ENCODE assay signal across 12 cellular contexts in the genomic region with DNA sequence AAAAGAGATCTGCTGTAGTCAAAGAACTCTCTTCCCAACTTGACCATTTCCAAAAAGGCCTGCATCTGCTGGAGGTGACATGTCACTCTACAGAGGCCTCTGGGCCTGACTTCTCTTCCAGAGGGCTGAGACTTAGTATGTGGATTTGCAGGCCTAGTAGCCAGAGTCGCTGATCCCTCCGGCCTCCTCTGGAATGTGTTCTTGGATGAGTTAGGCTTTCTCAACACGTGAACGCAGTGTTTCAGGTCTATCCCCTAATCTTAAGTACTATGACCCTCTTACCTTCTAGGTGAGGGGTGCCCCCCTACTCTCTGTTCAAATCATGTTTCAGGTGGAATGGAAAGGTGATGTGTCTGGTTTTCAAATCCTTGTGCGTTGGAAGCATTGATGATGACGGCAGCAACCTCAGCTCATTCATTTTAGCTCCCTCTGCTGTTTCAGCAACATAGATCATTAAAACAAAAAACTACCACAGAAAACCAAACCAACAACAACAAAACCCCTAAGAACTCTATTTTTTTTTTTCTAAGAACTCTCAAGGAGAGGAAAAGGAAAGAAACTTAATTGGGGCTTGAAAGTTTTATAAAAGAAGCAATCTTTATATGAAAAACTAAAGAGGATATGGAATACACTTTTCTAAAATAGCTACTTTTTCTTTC. TPM values are rescaled to one million over a fixed set of nuclear protein-coding genes. Genes with fewer than 3 reads are reported as not detected.
A peak's percentile ranks its signal among the peaks of the same experiment; 100 is the strongest.
DNase-seq lines count a peak whose midpoint lies in the region; ATAC-seq, FAIRE-seq and TF ChIP-seq lines count a peak whose summit lies in the region.
"Had no signal": no experiment of that assay in that cellular context is flagged by ENCODE, and none has a peak within 500 bp of the region (broad histone marks: within the 10 kb centered on the region; RNA-seq: fewer than 3 reads in every experiment).

No MANE protein-coding gene starts in this region.

- no peak for DNase-seq in AG04450 (ENCODE audit: low read depth, low spot score)
- DNase-seq in GM12891 (ENCODE audit: insufficient read length, low spot score): no peak
- no peak for DNase-seq in GM12878 (ENCODE audit: low read depth, low spot score)
- DNase-seq in NCI-H82 treated with DMSO at 0.1 percent for 48 hours (lab: John Stamatoyannopoulos, UW; ENCODE audit: unreplicated experiment): no peak
- DNase-seq in GM19239 (ENCODE audit: insufficient read length, low spot score): no peak
- DNase-seq: activated CD4-positive, alpha-beta T cell treated with anti-CD3 and anti-CD28 coated beads, Interleukin-2, amount 50 U/mL, for 1 hour; effector memory CD8-positive, alpha-beta T cell; NCI-H226 had no signal

- TF ChIP-seq CTCF in AG04450 (IDR thresholded peaks at IDR 0.05; ENCODE audit: low read depth, low read length) (peak; percentile 57), GM12878 (IDR thresholded peaks at IDR 0.05 in 2 of 3, conservative IDR thresholded peaks at IDR 0.05 in 1 of 3; ENCODE audit: control insufficient read depth in 2 of 3, extremely low read depth in 1 of 3, insufficient read depth in 1 of 3, low read depth in 3 of 3, low read length in 3 of 3) (peak in 1 of 3 experiments; percentile 23; a peak in 1 of 6 replicates), liver (IDR thresholded peaks at IDR 0.05; ENCODE audit: low read depth, low read length, missing input control) (no peak)

- in situ Hi-C loops in GM12878 (cut with MboI): loop anchor here (5.0 kb wide), 1 partner anchor 130 kb away; no protein-coding TSS in a partner anchor

- H3K79me2 ChIP-seq in GM12878 (ENCODE audit: control insufficient read depth, insufficient read depth, low read length): no peaks in the 10 kb centered on the region
- H3K79me2 ChIP-seq: parathyroid adenoma had no signal

- TF ChIP-seq RAD21 in GM12878 (IDR thresholded peaks at IDR 0.05; ENCODE audit: insufficient read depth, low read depth, low read length) (peak; percentile 41; the same call in 1 of the 2 replicates), liver (IDR thresholded peaks at IDR 0.05) (peak; percentile 56 to 60)

- TF ChIP-seq EP300 in GM12878 (IDR thresholded peaks at IDR 0.05; ENCODE audit: borderline replicate concordance in 1 of 2, control insufficient read depth in 1 of 2, low read depth in 2 of 2, low read length in 2 of 2): no peak

- peaks cover 3% of the 10 kb centered on the region for H3K27me3 ChIP-seq in AG04450 (ENCODE audit: control insufficient read depth, insufficient read depth, low read length)
- no peaks in the 10 kb centered on the region for H3K27me3 ChIP-seq in GM12878 (replicated peaks in 1 of 2; ENCODE audit: control insufficient read depth in 2 of 2, insufficient read depth in 2 of 2, low read length in 1 of 2)
- H3K27me3 ChIP-seq in liver (ENCODE audit: control insufficient read depth in 4 of 4, insufficient read depth in 4 of 4, low read length in 3 of 4): no peaks in the 10 kb centered on the region

- WGBS in GM12878 (ENCODE audit: insufficient coverage, insufficient replicate concordance, low lambda C conversion rate, missing lambda C conversion rate): 74% methylated on average over 6 of the region's 6 CpGs
- WGBS in liver: 73% methylated on average over 6 of the region's 6 CpGs

- H3K4me3 ChIP-seq in AG04450 (ENCODE audit: low read depth, low read length): no peak overlapping the region
- no peak overlapping the region for H3K4me3 ChIP-seq in GM12878
- H3K4me3 ChIP-seq in liver (ENCODE audit: low read depth in 1 of 3, low read length in 3 of 3): no peak overlapping the region

- H3K36me3 ChIP-seq in GM12878 (ENCODE audit: control insufficient read depth in 2 of 2, insufficient read depth in 2 of 2, low read length in 1 of 2): no peaks in the 10 kb centered on the region
- no peaks in the 10 kb centered on the region for H3K36me3 ChIP-seq in liver (ENCODE audit: control insufficient read depth in 4 of 4, insufficient read depth in 3 of 4, low read depth in 1 of 4, low read length in 3 of 4)

- peak; percentile 28 for FAIRE-seq in GM12891 (lab: Jason Lieb, UNC)
- peak; percentile 69 for FAIRE-seq in GM12878 (lab: Jason Lieb, UNC)
- no peak for FAIRE-seq in GM19239 (lab: Jason Lieb, UNC)

- intact Hi-C loops in GM12878 (cut with micrococcal nuclease; ENCODE audit: unreplicated experiment): no loop called here

- H3K9me3 ChIP-seq in AG04450 (ENCODE audit: control insufficient read depth, insufficient read depth, low read length) (no peaks in the 10 kb centered on the region), GM12878 (replicated peaks; ENCODE audit: control insufficient read depth, insufficient read depth, low read length) (no peaks in the 10 kb centered on the region), liver (ENCODE audit: control insufficient read depth in 4 of 4, low read length in 3 of 4) (no peaks in the 10 kb centered on the region)

- no peak overlapping the region for H3K27ac ChIP-seq in AG04450 (ENCODE audit: low read depth, low read length)
- no peak overlapping the region for H3K27ac ChIP-seq in GM12878 (ENCODE audit: control insufficient read depth, insufficient read depth)
- no peak overlapping the region for H3K27ac ChIP-seq in liver (ENCODE audit: low read depth in 1 of 2, low read length in 2 of 2)
- H3K27ac ChIP-seq: parathyroid adenoma had no signal

- H3K4me2 ChIP-seq in GM12878 (ENCODE audit: control insufficient read depth, insufficient read depth): no peak overlapping the region

- BruUV-seq in GM12878 (replicated peaks; lab: Mats Ljungman, UMichigan): no TSS peak

- H2AFZ ChIP-seq in GM12878 (ENCODE audit: control insufficient read depth, low read depth, low read length): no peak overlapping the region
- H2AFZ ChIP-seq: parathyroid adenoma had no signal

- CTCF ChIA-PET in AG04450 (lab: Charles Lee): interaction anchor here (0.6 to 1.7 kb wide), 10 partner anchors 9 to 647 kb away, joined by 3 to 8 read pairs (median 4); no protein-coding TSS in a partner anchor
- CTCF ChIA-PET in GM12878 (lab: Yijun Ruan, JAX): interaction anchor here (0.7 to 1.7 kb wide), 6 partner anchors 88 to 162 kb away, joined by 3 to 10 read pairs (median 3); no protein-coding TSS in a partner anchor

- no peaks in the 10 kb centered on the region for H4K20me1 ChIP-seq in GM12878 (ENCODE audit: control insufficient read depth, insufficient read depth)

- H3K9ac ChIP-seq in GM12878 (ENCODE audit: control insufficient read depth, insufficient read depth, low read length) (no peak overlapping the region), liver (ENCODE audit: low read depth in 1 of 2, low read length in 2 of 2) (no peak overlapping the region)
- H3K9ac ChIP-seq: parathyroid adenoma had no signal

- TF ChIP-seq POLR2A in GM12891 (IDR thresholded peaks at IDR 0.05; ENCODE audit: low read depth, low read length): no peak
- TF ChIP-seq POLR2A in GM12878 (IDR thresholded peaks at IDR 0.05; ENCODE audit: low read depth, low read length): no peak

- POLR2A ChIA-PET in AG04450 (lab: Yijun Ruan, JAX) (no interaction called here), GM12878 (lab: Charles Lee) (no interaction called here)

- ATAC-seq in GM12878 (no peak), HG02840 (IDR thresholded peaks at IDR 0.05; ENCODE audit: low FRiP score, unreplicated experiment) (no peak), HG03520 (IDR thresholded peaks at IDR 0.05; ENCODE audit: unreplicated experiment) (no peak)
- ATAC-seq: effector memory CD8-positive, alpha-beta T cell had no signal

- RAD21 ChIA-PET in GM12878 (lab: Charles Lee; ENCODE audit: unreplicated experiment): interaction anchor here (0.7 kb wide), 1 partner anchor 73 kb away, joined by 3 read pairs; no protein-coding TSS in a partner anchor

- SMC1A ChIA-PET in GM12878 (lab: Charles Lee; ENCODE audit: uncharacterized antibody, unreplicated experiment): no interaction called here

- H3K4me1 ChIP-seq in GM12878 (ENCODE audit: control insufficient read depth, insufficient read depth, low read length) (no peaks in the 10 kb centered on the region), liver (ENCODE audit: control insufficient read depth in 4 of 4, insufficient read depth in 4 of 4, low read length in 3 of 4) (no peaks in the 10 kb centered on the region)
- H3K4me1 ChIP-seq: parathyroid adenoma had no signal

RNA-seq across cellular contexts. Expression of a gene that starts 56.4 kb away (rescaled TPM):
- polyA plus RNA-seq in AG04450 (2011; rRNA removed): 11.0 and 17.0 TPM in 2 replicates
- 2.5 and 5.2 TPM in 2 replicates for polyA minus RNA-seq in AG04450 (2011; rRNA and poly(A)+ RNA removed)
- 9.0 TPM for polyA plus RNA-seq in GM12891 (2012; ENCODE audit: low read depth, missing spikeins)
- total RNA-seq in GM12878 (2013; cell fraction: nucleolus; rRNA removed): 8.2 and 17.7 TPM in 2 replicates
- total RNA-seq in GM12878 (2014; rRNA removed): 21.8 and 23.9 TPM in 2 replicates
- 23.1 and 23.6 TPM in 2 replicates for total RNA-seq in GM12878 (2014; rRNA removed; fragmentation: Illumina TruSeq; extraction: Trizol)
- 18.6 TPM in 2 replicates for total RNA-seq in GM12878 (2021)
- 3.9 TPM for polyA plus RNA-seq in GM12878 (2011; ENCODE audit: low read depth)
- polyA plus RNA-seq in GM12878 (2011; rRNA removed): 19.2 and 26.2 TPM in 2 replicates
- polyA plus RNA-seq in GM12878 (2011; cell fraction: cytosol; rRNA removed): 5.1 and 5.8 TPM in 2 replicates
- polyA plus RNA-seq in GM12878 (2011; cell fraction: nucleus; rRNA removed): 3.7 and 4.1 TPM in 2 replicates
- 9.0 and 10.2 TPM in 2 replicates for polyA plus RNA-seq in GM12878 (2012)
- polyA plus RNA-seq in GM12878 (2014; fragmentation: Illumina TruSeq; extraction: Trizol): 20.7 and 30.5 TPM in 2 replicates
- 10 to 100 TPM; 11.2 to 12.2 TPM for polyA plus RNA-seq in GM12878 (2014; fragmentation: Nextera tagmentation; extraction: Ambion mirVana)
- polyA plus RNA-seq in GM12878 (2014; rRNA removed): 15.3 and 15.8 TPM in 2 replicates
- 10 to 100 TPM; 36.3 to 37.8 TPM for polyA plus RNA-seq in GM12878 (2016; fragmentation: Nextera tagmentation; extraction: Ambion mirVana)
- polyA minus RNA-seq in GM12878 (2011; rRNA and poly(A)+ RNA removed): 1.8 and 3.1 TPM in 2 replicates
- polyA minus RNA-seq in GM12878 (2011; cell fraction: cytosol; rRNA and poly(A)+ RNA removed): 3.8 and 5.7 TPM in 2 replicates
- polyA minus RNA-seq in GM12878 (2011; cell fraction: nucleus; rRNA and poly(A)+ RNA removed): 1.8 and 6.2 TPM in 2 replicates
- 1 to 10 TPM; 8.0 to 9.8 TPM for total RNA-seq in liver
- 10 to 100 TPM in 1 of 2 donors, 1 to 10 TPM in 1; 6.5 to 17.9 TPM for polyA plus RNA-seq in liver

RNA-seq across cellular contexts. Expression of a gene that starts 56.5 kb away (rescaled TPM):
- 37.4 and 47.6 TPM in 2 replicates for polyA plus RNA-seq in AG04450 (2011; rRNA removed)
- 30.2 and 39.8 TPM in 2 replicates for polyA minus RNA-seq in AG04450 (2011; rRNA and poly(A)+ RNA removed)
- polyA plus RNA-seq in GM12891 (2012; ENCODE audit: low read depth, missing spikeins): 11.0 TPM
- 108 and 122 TPM in 2 replicates for total RNA-seq in GM12878 (2013; cell fraction: nucleolus; rRNA removed)
- 22.4 and 31.4 TPM in 2 replicates for total RNA-seq in GM12878 (2014; rRNA removed)
- total RNA-seq in GM12878 (2014; rRNA removed; fragmentation: Illumina TruSeq; extraction: Trizol): 28.1 and 28.8 TPM in 2 replicates
- total RNA-seq in GM12878 (2021): 24.5 and 26.2 TPM in 2 replicates
- polyA plus RNA-seq in GM12878 (2011; ENCODE audit: low read depth): 9.1 TPM
- polyA plus RNA-seq in GM12878 (2011; rRNA removed): 40.5 and 59.9 TPM in 2 replicates
- 21.3 and 30.6 TPM in 2 replicates for polyA plus RNA-seq in GM12878 (2011; cell fraction: cytosol; rRNA removed)
- polyA plus RNA-seq in GM12878 (2011; cell fraction: nucleus; rRNA removed): 31.2 and 32.5 TPM in 2 replicates
- polyA plus RNA-seq in GM12878 (2012): 12.2 and 16.2 TPM in 2 replicates
- 36.1 and 40.5 TPM in 2 replicates for polyA plus RNA-seq in GM12878 (2014; fragmentation: Illumina TruSeq; extraction: Trizol)
- polyA plus RNA-seq in GM12878 (2014; fragmentation: Nextera tagmentation; extraction: Ambion mirVana): 1 to 10 TPM; 7.3 to 10.0 TPM
- 17.7 and 20.4 TPM in 2 replicates for polyA plus RNA-seq in GM12878 (2014; rRNA removed)
- polyA plus RNA-seq in GM12878 (2016; fragmentation: Nextera tagmentation; extraction: Ambion mirVana): 10 to 100 TPM; 20.0 to 22.2 TPM
- 51.9 and 60.3 TPM in 2 replicates for polyA minus RNA-seq in GM12878 (2011; rRNA and poly(A)+ RNA removed)
- 20.2 and 21.9 TPM in 2 replicates for polyA minus RNA-seq in GM12878 (2011; cell fraction: cytosol; rRNA and poly(A)+ RNA removed)
- 20.1 and 27.7 TPM in 2 replicates for polyA minus RNA-seq in GM12878 (2011; cell fraction: nucleus; rRNA and poly(A)+ RNA removed)
- total RNA-seq in liver: 10 to 100 TPM; 19.7 to 27.9 TPM
- polyA plus RNA-seq in liver: 10 to 100 TPM in 1 of 2 donors, 1 to 10 TPM in 1; 7.6 to 10.0 TPM
